ENCODE assay signal across 7 cellular contexts in the genomic region with DNA sequence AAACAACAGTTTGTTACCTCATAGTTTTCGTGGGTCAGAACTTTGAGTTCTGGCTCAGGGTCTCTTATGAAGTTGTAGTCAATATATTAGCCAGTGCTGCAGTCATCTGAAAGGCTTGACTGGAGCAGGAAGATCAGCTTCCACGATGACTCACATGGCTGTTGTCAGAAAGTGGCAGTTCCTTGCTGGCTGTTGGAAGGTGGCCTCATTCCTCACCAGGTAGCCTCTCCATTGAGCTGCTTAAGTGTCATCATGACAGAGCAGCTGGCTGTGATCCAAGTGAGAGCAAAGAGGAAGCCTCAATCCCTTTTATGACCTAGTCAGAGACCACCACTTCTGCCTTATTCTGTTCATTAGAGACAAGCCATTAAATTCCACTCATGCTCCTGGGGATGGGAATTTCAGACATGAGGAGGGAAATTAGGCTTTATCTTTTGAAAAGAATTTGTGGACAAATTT. TPM values are rescaled to one million over a fixed set of nuclear protein-coding genes. Genes with fewer than 3 reads are reported as not detected.
A peak's percentile ranks its signal among the peaks of the same experiment; 100 is the strongest.
DNase-seq lines count a peak whose midpoint lies in the region; ATAC-seq and TF ChIP-seq lines count a peak whose summit lies in the region.

No MANE protein-coding gene starts in this region.

- H3K4me3 ChIP-seq in GM23248 (no peak overlapping the region), vagina (no peak overlapping the region)

- peak; percentile 48 for ATAC-seq in activated T-helper 17 cell treated with anti-CD3 and anti-CD28 coated beads, Interleukin-2, amount 50 U/mL, for 72 hours (replicated peaks)
- ATAC-seq in HG02642 (IDR thresholded peaks at IDR 0.05; ENCODE audit: poor library complexity, unreplicated experiment) (no peak), GM21723 (IDR thresholded peaks at IDR 0.05; ENCODE audit: unreplicated experiment) (no peak)

- intact Hi-C loops in vagina (cut with DNase I): loop anchor here (10.0 kb wide), 1 partner anchor 142 kb away; no protein-coding TSS in a partner anchor

- H3K36me3 Mint-ChIP-seq in activated T-helper 17 cell treated with anti-CD3 and anti-CD28 coated beads, Interleukin-2, amount 50 U/mL, for 72 hours (ENCODE audit: low read depth): no peaks in the 10 kb centered on the region

- H3K27me3 ChIP-seq in GM23248 (replicated peaks; ENCODE audit: insufficient read depth): no peaks in the 10 kb centered on the region
- H3K27me3 ChIP-seq in vagina: no peaks in the 10 kb centered on the region

- TF ChIP-seq POLR2A in vagina (IDR thresholded peaks at IDR 0.05): no peak

- WGBS in GM23248 (ENCODE audit: low coverage in 1 of 2, low lambda C conversion rate in 2 of 2, missing lambda C conversion rate in 2 of 2), 2 experiments: 2 to 3% methylated on average over 2 of the region's 2 CpGs

- peaks cover 18% of the 10 kb centered on the region for H3F3A ChIP-seq in GM23248 (ENCODE audit: insufficient read depth)

- H2AFZ ChIP-seq in GM23248: no peak overlapping the region

- no peaks in the 10 kb centered on the region for H3K9me2 ChIP-seq in GM23248 (ENCODE audit: insufficient read depth)

- no peaks in the 10 kb centered on the region for H3K9me3 Mint-ChIP-seq in activated T-helper 17 cell treated with anti-CD3 and anti-CD28 coated beads, Interleukin-2, amount 50 U/mL, for 72 hours

- H3K9me3 ChIP-seq in GM23248 (ENCODE audit: low read depth): no peaks in the 10 kb centered on the region
- H3K9me3 ChIP-seq in vagina: no peaks in the 10 kb centered on the region

- H3K27ac Mint-ChIP-seq in activated T-helper 17 cell treated with anti-CD3 and anti-CD28 coated beads, Interleukin-2, amount 50 U/mL, for 72 hours: no peak overlapping the region

- H3K4me2 ChIP-seq in GM23248 (ENCODE audit: unreplicated experiment): peak overlapping the region; percentile 16

- TF ChIP-seq CTCF in vagina (IDR thresholded peaks at IDR 0.05): no peak

- peaks cover 99% of the 10 kb centered on the region for H3K79me2 ChIP-seq in GM23248 (ENCODE audit: insufficient read depth)

- peaks cover 25% of the 10 kb centered on the region for H3K4me1 Mint-ChIP-seq in activated T-helper 17 cell treated with anti-CD3 and anti-CD28 coated beads, Interleukin-2, amount 50 U/mL, for 72 hours

- no peak overlapping the region for H3K4me3 Mint-ChIP-seq in activated T-helper 17 cell treated with anti-CD3 and anti-CD28 coated beads, Interleukin-2, amount 50 U/mL, for 72 hours

- in situ Hi-C loops in GM23248 (cut with MboI): no loop called here

- H4K20me1 ChIP-seq in GM23248 (ENCODE audit: insufficient read depth): no peaks in the 10 kb centered on the region

- no peak overlapping the region for H3K9ac ChIP-seq in GM23248

- H3K36me3 ChIP-seq in GM23248 (ENCODE audit: low read depth) (no peaks in the 10 kb centered on the region), vagina (no peaks in the 10 kb centered on the region)

- DNase-seq in GM23248 (peak; percentile 85), NCI-H187 (lab: John Stamatoyannopoulos, UW) (peak; percentile 82 to 86), iPS-NIHi7 (ENCODE audit: extremely low spot score) (peak; percentile 56), vagina (ENCODE audit: extremely low spot score in 2 of 2) (peak in 1 of 2 donors; percentile 94)

- H3K27ac ChIP-seq in GM23248 (0 out of 2 replicates have a peak overlapping the region, but pooled peaks have one; percentile 31), vagina (peak overlapping the region; percentile 74)

- H3K4me1 ChIP-seq in GM23248 (ENCODE audit: insufficient read depth) (peaks cover 30% of the 10 kb centered on the region), vagina (peaks cover 90% of the 10 kb centered on the region)

- no peaks in the 10 kb centered on the region for H3K27me3 Mint-ChIP-seq in activated T-helper 17 cell treated with anti-CD3 and anti-CD28 coated beads, Interleukin-2, amount 50 U/mL, for 72 hours

RNA-seq across cellular contexts. Expression of a gene that starts 5.6 kb away (rescaled TPM):
- total RNA-seq in GM23248 (2014; rRNA removed; shearing (Covaris generic)): 37.0 and 53.6 TPM in 2 replicates
- 32.2 and 33.0 TPM in 2 replicates for polyA plus RNA-seq in GM23248 (2016; fragmentation: Nextera tagmentation; extraction: Ambion mirVana)
- total RNA-seq in activated T-helper 17 cell treated with anti-CD3 and anti-CD28 coated beads, Interleukin-2, amount 50 U/mL, for 72 hours: 10 to 100 TPM; 42.9 to 47.6 TPM
- 72.2 TPM for total RNA-seq in vagina
